In genomic region chr19:1855828-1856255, GRCh38 we compare ENCODE assay signal across 1 cellular context.
TF ChIP-seq lines count a peak whose summit lies in the region.

No MANE protein-coding gene starts in this region.

TF ChIP-seq in GM23338, 12 proteins besides CTCF, POLR2A, EP300 and RAD21 (continued from another document):
- TF ChIP-seq, protein P1, sequence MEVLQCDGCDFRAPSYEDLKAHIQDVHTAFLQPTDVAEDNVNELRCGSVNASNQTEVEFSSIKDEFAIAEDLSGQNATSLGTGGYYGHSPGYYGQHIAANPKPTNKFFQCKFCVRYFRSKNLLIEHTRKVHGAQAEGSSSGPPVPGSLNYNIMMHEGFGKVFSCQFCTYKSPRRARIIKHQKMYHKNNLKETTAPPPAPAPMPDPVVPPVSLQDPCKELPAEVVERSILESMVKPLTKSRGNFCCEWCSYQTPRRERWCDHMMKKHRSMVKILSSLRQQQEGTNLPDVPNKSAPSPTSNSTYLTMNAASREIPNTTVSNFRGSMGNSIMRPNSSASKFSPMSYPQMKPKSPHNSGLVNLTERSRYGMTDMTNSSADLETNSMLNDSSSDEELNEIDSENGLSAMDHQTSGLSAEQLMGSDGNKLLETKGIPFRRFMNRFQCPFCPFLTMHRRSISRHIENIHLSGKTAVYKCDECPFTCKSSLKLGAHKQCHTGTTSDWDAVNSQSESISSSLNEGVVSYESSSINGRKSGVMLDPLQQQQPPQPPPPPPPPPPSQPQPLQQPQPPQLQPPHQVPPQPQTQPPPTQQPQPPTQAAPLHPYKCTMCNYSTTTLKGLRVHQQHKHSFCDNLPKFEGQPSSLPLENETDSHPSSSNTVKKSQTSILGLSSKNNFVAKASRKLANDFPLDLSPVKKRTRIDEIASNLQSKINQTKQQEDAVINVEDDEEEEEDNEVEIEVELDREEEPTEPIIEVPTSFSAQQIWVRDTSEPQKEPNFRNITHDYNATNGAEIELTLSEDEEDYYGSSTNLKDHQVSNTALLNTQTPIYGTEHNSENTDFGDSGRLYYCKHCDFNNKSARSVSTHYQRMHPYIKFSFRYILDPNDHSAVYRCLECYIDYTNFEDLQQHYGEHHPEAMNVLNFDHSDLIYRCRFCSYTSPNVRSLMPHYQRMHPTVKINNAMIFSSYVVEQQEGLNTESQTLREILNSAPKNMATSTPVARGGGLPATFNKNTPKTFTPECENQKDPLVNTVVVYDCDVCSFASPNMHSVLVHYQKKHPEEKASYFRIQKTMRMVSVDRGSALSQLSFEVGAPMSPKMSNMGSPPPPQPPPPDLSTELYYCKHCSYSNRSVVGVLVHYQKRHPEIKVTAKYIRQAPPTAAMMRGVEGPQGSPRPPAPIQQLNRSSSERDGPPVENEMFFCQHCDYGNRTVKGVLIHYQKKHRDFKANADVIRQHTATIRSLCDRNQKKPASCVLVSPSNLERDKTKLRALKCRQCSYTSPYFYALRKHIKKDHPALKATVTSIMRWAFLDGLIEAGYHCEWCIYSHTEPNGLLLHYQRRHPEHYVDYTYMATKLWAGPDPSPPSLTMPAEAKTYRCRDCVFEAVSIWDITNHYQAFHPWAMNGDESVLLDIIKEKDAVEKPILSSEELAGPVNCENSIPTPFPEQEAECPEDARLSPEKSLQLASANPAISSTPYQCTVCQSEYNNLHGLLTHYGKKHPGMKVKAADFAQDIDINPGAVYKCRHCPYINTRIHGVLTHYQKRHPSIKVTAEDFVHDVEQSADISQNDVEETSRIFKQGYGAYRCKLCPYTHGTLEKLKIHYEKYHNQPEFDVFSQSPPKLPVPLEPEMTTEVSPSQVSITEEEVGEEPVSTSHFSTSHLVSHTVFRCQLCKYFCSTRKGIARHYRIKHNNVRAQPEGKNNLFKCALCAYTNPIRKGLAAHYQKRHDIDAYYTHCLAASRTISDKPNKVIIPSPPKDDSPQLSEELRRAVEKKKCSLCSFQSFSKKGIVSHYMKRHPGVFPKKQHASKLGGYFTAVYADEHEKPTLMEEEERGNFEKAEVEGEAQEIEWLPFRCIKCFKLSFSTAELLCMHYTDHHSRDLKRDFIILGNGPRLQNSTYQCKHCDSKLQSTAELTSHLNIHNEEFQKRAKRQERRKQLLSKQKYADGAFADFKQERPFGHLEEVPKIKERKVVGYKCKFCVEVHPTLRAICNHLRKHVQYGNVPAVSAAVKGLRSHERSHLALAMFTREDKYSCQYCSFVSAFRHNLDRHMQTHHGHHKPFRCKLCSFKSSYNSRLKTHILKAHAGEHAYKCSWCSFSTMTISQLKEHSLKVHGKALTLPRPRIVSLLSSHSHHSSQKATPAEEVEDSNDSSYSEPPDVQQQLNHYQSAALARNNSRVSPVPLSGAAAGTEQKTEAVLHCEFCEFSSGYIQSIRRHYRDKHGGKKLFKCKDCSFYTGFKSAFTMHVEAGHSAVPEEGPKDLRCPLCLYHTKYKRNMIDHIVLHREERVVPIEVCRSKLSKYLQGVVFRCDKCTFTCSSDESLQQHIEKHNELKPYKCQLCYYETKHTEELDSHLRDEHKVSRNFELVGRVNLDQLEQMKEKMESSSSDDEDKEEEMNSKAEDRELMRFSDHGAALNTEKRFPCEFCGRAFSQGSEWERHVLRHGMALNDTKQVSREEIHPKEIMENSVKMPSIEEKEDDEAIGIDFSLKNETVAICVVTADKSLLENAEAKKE (CRISPR knock-in tag; IDR thresholded peaks at IDR 0.05): no peak
- no peak for TF ChIP-seq ZNF331 (CRISPR knock-in tag; IDR thresholded peaks at IDR 0.05; ENCODE audit: low read depth)
